Comparison of ENCODE assay signal across 19 cellular contexts in genomic region chr20:37988555-37988954, GRCh38. TPM values are rescaled to one million over a fixed set of nuclear protein-coding genes. Genes with fewer than 3 reads are reported as not detected.
DNase-seq lines count a peak whose midpoint lies in the region; ATAC-seq and TF ChIP-seq lines count a peak whose summit lies in the region.
"Had no signal": no experiment of that assay in that cellular context is flagged by ENCODE, and none has a peak within 500 bp of the region (broad histone marks: within the 10 kb centered on the region; RNA-seq: fewer than 3 reads in every experiment).

No MANE protein-coding gene starts in this region.

- H3K36me3 ChIP-seq in heart right ventricle, result peaks cover 0 to 49% (median 0%) of the 10 kb centered on the region in 9 donors

- H3K4me2 ChIP-seq in H9 (ENCODE audit: insufficient read depth, insufficient read length, low read length), result no peak overlapping the region

- H3K27me3 Mint-ChIP-seq in brain, result no peaks in the 10 kb centered on the region
- no peaks in the 10 kb centered on the region for H3K27me3 Mint-ChIP-seq in memory B cell
- H3K27me3 Mint-ChIP-seq in activated T-cell treated with anti-CD3 and anti-CD28 coated beads, Interleukin-2, amount 50 U/mL, for 4 hours (ENCODE audit: low read depth), result no peaks in the 10 kb centered on the region
- no peaks in the 10 kb centered on the region for H3K27me3 Mint-ChIP-seq in H9 (ENCODE audit: low read depth)
- H3K27me3 Mint-ChIP-seq: activated CD4-positive, alpha-beta T cell treated with anti-CD3 and anti-CD28 coated beads, Interleukin-2, amount 10 ng/mL, durations not matched to agents 7 days and 5 days; activated naive CD8-positive, alpha-beta T cell; naive thymus-derived CD8-positive, alpha-beta T cell had no signal

- H3K9me3 Mint-ChIP-seq in brain, result no peaks in the 10 kb centered on the region
- H3K9me3 Mint-ChIP-seq in memory B cell, result no peaks in the 10 kb centered on the region
- no peaks in the 10 kb centered on the region for H3K9me3 Mint-ChIP-seq in activated T-cell treated with anti-CD3 and anti-CD28 coated beads, Interleukin-2, amount 50 U/mL, for 4 hours
- H3K9me3 Mint-ChIP-seq in H9, result no peaks in the 10 kb centered on the region
- H3K9me3 Mint-ChIP-seq: activated CD4-positive, alpha-beta T cell treated with anti-CD3 and anti-CD28 coated beads, Interleukin-2, amount 10 ng/mL, durations not matched to agents 7 days and 5 days; naive thymus-derived CD8-positive, alpha-beta T cell had no signal

- no peak overlapping the region for H3K18ac ChIP-seq in H9 (ENCODE audit: insufficient read length, low read depth, low read length)

- no peak overlapping the region for H4K5ac ChIP-seq in H9 (ENCODE audit: insufficient read length, low read depth, low read length)

- H2AK5ac ChIP-seq in H9 (ENCODE audit: insufficient read length, low read length), result no peak overlapping the region

- H3K4me3 Mint-ChIP-seq in brain, result peak overlapping the region in 1 of 5 experiments; percentile 8
- H3K4me3 Mint-ChIP-seq in memory B cell, result no peak overlapping the region
- H3K4me3 Mint-ChIP-seq in activated T-cell treated with anti-CD3 and anti-CD28 coated beads, Interleukin-2, amount 50 U/mL, for 4 hours, result no peak overlapping the region
- no peak overlapping the region for H3K4me3 Mint-ChIP-seq in H9
- H3K4me3 Mint-ChIP-seq: activated CD4-positive, alpha-beta T cell treated with anti-CD3 and anti-CD28 coated beads, Interleukin-2, amount 10 ng/mL, durations not matched to agents 7 days and 5 days; activated naive CD8-positive, alpha-beta T cell; naive thymus-derived CD8-positive, alpha-beta T cell had no signal

- TF ChIP-seq CTCF in heart right ventricle (IDR thresholded peaks at IDR 0.05) (no peak), brain (conservative IDR thresholded peaks at IDR 0.05) (no peak), H9 (conservative IDR thresholded peaks at IDR 0.05) (no peak)

- in situ Hi-C loops in ACHN (cut with HindIII; ENCODE audit: low pct_ligation_motif_present, low pct_unique_long_range_greater_than_20kb, low sequenced_read_pairs), result no loop called here

- no peak for ATAC-seq in heart right ventricle
- no peak for ATAC-seq in Right ventricle myocardium superior (ENCODE audit: poor library complexity)
- no peak for ATAC-seq in memory B cell (ENCODE audit: low read depth)
- ATAC-seq in activated T-cell treated with anti-CD3 and anti-CD28 coated beads, Interleukin-2, amount 50 U/mL, for 4 hours, result no peak
- ATAC-seq: GM12878; K562; left lobe of liver; naive thymus-derived CD8-positive, alpha-beta T cell had no signal

- H3K27ac ChIP-seq in heart right ventricle (peak overlapping the region; percentile 26 to 88 (median 80)), temporal lobe (ENCODE audit: low read depth, low read length) (peak overlapping the region; percentile 75), H9 (ENCODE audit: insufficient read length, low read depth, low read length) (no peak overlapping the region)

- H3K79me1 ChIP-seq in H9 (ENCODE audit: insufficient read depth, low read depth, low read length, poor library complexity, severe bottlenecking), result no peaks in the 10 kb centered on the region

- H2BK120ac ChIP-seq in H9 (ENCODE audit: low read depth, low read length, poor library complexity, severe bottlenecking), result no peak overlapping the region

- no peak overlapping the region for H3K4ac ChIP-seq in H9 (ENCODE audit: low read depth, low read length)

- H3K4me1 ChIP-seq in heart right ventricle (peaks cover 48 to 96% (median 75%) of the 10 kb centered on the region in 9 donors), H9 (ENCODE audit: insufficient read depth, low read length) (no peaks in the 10 kb centered on the region)

- no peak overlapping the region for H3K23ac ChIP-seq in H9 (ENCODE audit: insufficient read length, low read depth, low read length)

- peaks cover 100% of the 10 kb centered on the region for H3K4me1 Mint-ChIP-seq in brain
- H3K4me1 Mint-ChIP-seq in memory B cell, result peaks cover 11% of the 10 kb centered on the region
- H3K4me1 Mint-ChIP-seq in activated T-cell treated with anti-CD3 and anti-CD28 coated beads, Interleukin-2, amount 50 U/mL, for 4 hours (ENCODE audit: low read depth), result peaks cover 24% of the 10 kb centered on the region
- H3K4me1 Mint-ChIP-seq in H9, result peaks cover 4 to 16% of the 10 kb centered on the region in 2 experiments

- H2AFZ ChIP-seq in H9 (ENCODE audit: low read length), result no peak overlapping the region

- no peak overlapping the region for H2BK12ac ChIP-seq in H9 (ENCODE audit: insufficient read length, low read depth, low read length)

- no peak overlapping the region for H3K14ac ChIP-seq in H9 (ENCODE audit: insufficient read depth, low read length)

- H3K56ac ChIP-seq in H9 (ENCODE audit: insufficient read length, low read depth, low read length), result no peak overlapping the region

- no peak overlapping the region for H2BK15ac ChIP-seq in H9 (ENCODE audit: low read depth, low read length)

- no peak overlapping the region for H3K4me3 ChIP-seq in heart right ventricle
- H3K4me3 ChIP-seq: GM12878, K562 had no signal

- H3K27me3 ChIP-seq in heart right ventricle, result no peaks in the 10 kb centered on the region
- no peaks in the 10 kb centered on the region for H3K27me3 ChIP-seq in H9 (ENCODE audit: insufficient read depth, low read length)

- intact Hi-C loops in heart right ventricle (cut with DNase I) (loop anchor here in 2 of 10 donors (5.0 to 10.0 kb wide), 2 partner anchors 86 to 294 kb away; partner anchors contain the start of genes VSTM2L (in 2 of the 2) and CTNNBL1 (in 1 of the 2)), Right ventricle myocardium superior (cut with DNase I) (no loop called here)

- no peak overlapping the region for H2BK5ac ChIP-seq in H9 (ENCODE audit: insufficient read length, low read length)

- H4K20me1 ChIP-seq in H9 (ENCODE audit: control insufficient read depth, insufficient read depth, insufficient read length), result no peaks in the 10 kb centered on the region

- DNase-seq in heart right ventricle, result no peak
- no peak for DNase-seq in Right ventricle myocardium superior
- DNase-seq in memory B cell (ENCODE audit: low spot score in 2 of 2), result no peak
- DNase-seq in activated T-cell treated with anti-CD3 and anti-CD28 coated beads, Interleukin-2, amount 50 U/mL, for 4 hours, result no peak
- no peak for DNase-seq in ACHN
- no peak for DNase-seq in H9
- DNase-seq: activated CD4-positive, alpha-beta T cell treated with anti-CD3 and anti-CD28 coated beads, Interleukin-2, amount 10 ng/mL, durations not matched to agents 7 days and 5 days; activated T-cell treated with anti-CD3 and anti-CD28 coated beads, Interleukin-2, amount 50 U/mL, for 1 hour; effector CD8-positive, alpha-beta T cell; naive thymus-derived CD8-positive, alpha-beta T cell; NCI-H345; SHP77 treated with DMSO at 0.1 percent for 48 hours had no signal

- no peaks in the 10 kb centered on the region for H3K79me2 ChIP-seq in H9 (ENCODE audit: insufficient read depth, low read length)

- WGBS in heart right ventricle, 2 donors, result 72 to 75% methylated on average over 3 of the region's 3 CpGs
- no CpG with 5 or more reads among the region's 3 CpGs for WGBS in H9 (ENCODE audit: extremely low coverage, insufficient read length, low lambda C conversion rate)

- H3K36me3 Mint-ChIP-seq in brain (peaks cover under 1% of the 10 kb centered on the region), memory B cell (peaks cover 21% of the 10 kb centered on the region), H9 (ENCODE audit: insufficient read depth in 1 of 3, low read depth in 3 of 3) (peaks cover 5 to 34% (median 29%) of the 10 kb centered on the region in 3 experiments; a peak in 6 of 7 replicates)
- H3K36me3 Mint-ChIP-seq in activated T-cell treated with anti-CD3 and anti-CD28 coated beads, Interleukin-2, amount 50 U/mL, for 4 hours (ENCODE audit: insufficient read depth), result peaks cover 31% of the 10 kb centered on the region

- H4K91ac ChIP-seq in H9 (ENCODE audit: insufficient read length, low read depth, low read length), result no peak overlapping the region

- H3K27ac Mint-ChIP-seq in brain (peak overlapping the region; percentile 20 to 98 (median 74)), memory B cell (peak overlapping the region; percentile 70), H9 (no peak overlapping the region; a peak in 1 of 7 replicates)
- H3K27ac Mint-ChIP-seq: activated CD4-positive, alpha-beta T cell treated with anti-CD3 and anti-CD28 coated beads, Interleukin-2, amount 10 ng/mL, durations not matched to agents 7 days and 5 days; activated naive CD8-positive, alpha-beta T cell had no signal

- no peak overlapping the region for H4K8ac ChIP-seq in H9 (replicated peaks; ENCODE audit: insufficient read length, low read depth, low read length)

- no peak overlapping the region for H3T11ph ChIP-seq in H9 (ENCODE audit: low read length)

- H3K9me3 ChIP-seq in heart right ventricle, result no peaks in the 10 kb centered on the region
- H3K9me3 ChIP-seq in H9 (ENCODE audit: control insufficient read depth, low read depth, low read length), result no peaks in the 10 kb centered on the region
- H3K9me3 ChIP-seq: Caco-2 had no signal

- no peaks in the 10 kb centered on the region for H3K23me2 ChIP-seq in H9 (ENCODE audit: insufficient read length, low read depth, low read length, poor library complexity, severe bottlenecking)

- H2BK20ac ChIP-seq in H9 (ENCODE audit: low read depth, low read length, poor library complexity, severe bottlenecking), result no peak overlapping the region

- H3K9ac ChIP-seq in H9 (ENCODE audit: extremely low read depth, insufficient read length, low read length), result no peak overlapping the region

RNA-seq across cellular contexts. Expression of gene TTI1, which starts 44.7 kb away (rescaled TPM):
- total RNA-seq in heart right ventricle (10 to 100 TPM in 8 of 10 donors, 1 to 10 TPM in 2; 9.1 to 14.8 (median 11.3) TPM), Right ventricle myocardium superior (11.9 TPM), temporal lobe (24.8 TPM), H9 (2021) (37.4 and 38.3 TPM in 2 replicates)
- polyA plus RNA-seq in heart right ventricle (10 to 100 TPM in 1 of 2 donors, 1 to 10 TPM in 1; 8.3 to 10.4 TPM), brain (ENCODE audit: insufficient read depth, low read depth, low replicate concordance) (30.7 TPM)
- 10 to 100 TPM; 31.3 to 35.5 (median 35.0) TPM for total RNA-seq in activated T-cell treated with anti-CD3 and anti-CD28 coated beads, Interleukin-2, amount 50 U/mL, for 4 hours

RNA-seq across cellular contexts. Expression of gene RPRD1B, which starts 45.0 kb away (rescaled TPM):
- total RNA-seq in heart right ventricle (10 to 100 TPM; 40.6 to 78.1 (median 48.8) TPM), Right ventricle myocardium superior (74.2 TPM), temporal lobe (25.8 TPM), H9 (2021) (33.4 and 34.3 TPM in 2 replicates)
- polyA plus RNA-seq in heart right ventricle (10 to 100 TPM; 10.4 to 14.5 TPM), brain (ENCODE audit: insufficient read depth, low read depth, low replicate concordance) (24.2 TPM)
- total RNA-seq in activated T-cell treated with anti-CD3 and anti-CD28 coated beads, Interleukin-2, amount 50 U/mL, for 4 hours, result 10 to 100 TPM; 38.6 to 40.4 (median 39.6) TPM

Comparison
In these comparisons a context has a peak if more than half of its experiments do, and no peak if none do; other contexts are left out.
1. H3K27ac Mint-ChIP-seq: peak in brain (5 of 5) and memory B cell (single experiment); none in H9 (0 of 3).